Comparison of ENCODE assay signal across 1 cellular context in the genomic region with DNA sequence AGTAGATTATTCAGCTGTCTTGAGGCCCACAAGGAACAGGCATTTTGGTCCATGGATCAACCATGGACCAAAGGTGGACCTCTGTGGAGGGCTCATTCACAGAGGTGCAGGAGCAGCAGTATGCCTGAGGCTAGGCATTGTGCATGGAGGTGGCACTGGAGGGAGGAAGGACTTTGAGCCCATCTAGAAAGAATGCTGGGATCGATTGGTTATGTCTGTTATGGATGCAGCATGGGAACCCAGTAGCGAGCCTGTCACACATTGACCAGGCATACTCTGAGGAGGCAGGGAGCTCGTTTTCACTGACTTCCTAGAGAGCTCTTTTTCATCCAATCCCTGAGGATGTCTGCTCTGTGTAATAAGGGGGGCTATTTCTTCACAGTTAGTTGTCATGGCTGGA.
TF ChIP-seq lines count a peak whose summit lies in the region.

No MANE protein-coding gene starts in this region.

TF ChIP-seq in HCT116, 20 proteins besides CTCF, POLR2A, EP300 and RAD21 (continued from another document):
- TF ChIP-seq, protein P1, sequence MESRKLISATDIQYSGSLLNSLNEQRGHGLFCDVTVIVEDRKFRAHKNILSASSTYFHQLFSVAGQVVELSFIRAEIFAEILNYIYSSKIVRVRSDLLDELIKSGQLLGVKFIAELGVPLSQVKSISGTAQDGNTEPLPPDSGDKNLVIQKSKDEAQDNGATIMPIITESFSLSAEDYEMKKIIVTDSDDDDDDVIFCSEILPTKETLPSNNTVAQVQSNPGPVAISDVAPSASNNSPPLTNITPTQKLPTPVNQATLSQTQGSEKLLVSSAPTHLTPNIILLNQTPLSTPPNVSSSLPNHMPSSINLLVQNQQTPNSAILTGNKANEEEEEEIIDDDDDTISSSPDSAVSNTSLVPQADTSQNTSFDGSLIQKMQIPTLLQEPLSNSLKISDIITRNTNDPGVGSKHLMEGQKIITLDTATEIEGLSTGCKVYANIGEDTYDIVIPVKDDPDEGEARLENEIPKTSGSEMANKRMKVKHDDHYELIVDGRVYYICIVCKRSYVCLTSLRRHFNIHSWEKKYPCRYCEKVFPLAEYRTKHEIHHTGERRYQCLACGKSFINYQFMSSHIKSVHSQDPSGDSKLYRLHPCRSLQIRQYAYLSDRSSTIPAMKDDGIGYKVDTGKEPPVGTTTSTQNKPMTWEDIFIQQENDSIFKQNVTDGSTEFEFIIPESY (IDR thresholded peaks at IDR 0.05; ENCODE audit: extremely low read depth, insufficient replicate concordance, low read length): no peak
- TF ChIP-seq TCF7L2 (IDR thresholded peaks at IDR 0.05; ENCODE audit: borderline replicate concordance, extremely low read depth, insufficient read depth, insufficient read length) (no peak), JUND (IDR thresholded peaks at IDR 0.05) (no peak), EZH2 (IDR thresholded peaks at IDR 0.05) (no peak), SIN3A (IDR thresholded peaks at IDR 0.05; ENCODE audit: low read depth) (no peak), EZH2phosphoT487 (IDR thresholded peaks at IDR 0.05; ENCODE audit: borderline replicate concordance) (no peak), SRF (IDR thresholded peaks at IDR 0.05; ENCODE audit: low read depth) (no peak), EGR1 (IDR thresholded peaks at IDR 0.05; ENCODE audit: low read depth) (no peak)
- TF ChIP-seq, protein P2, sequence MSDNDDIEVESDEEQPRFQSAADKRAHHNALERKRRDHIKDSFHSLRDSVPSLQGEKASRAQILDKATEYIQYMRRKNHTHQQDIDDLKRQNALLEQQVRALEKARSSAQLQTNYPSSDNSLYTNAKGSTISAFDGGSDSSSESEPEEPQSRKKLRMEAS (IDR thresholded peaks at IDR 0.05): no peak
- TF ChIP-seq, protein P3, sequence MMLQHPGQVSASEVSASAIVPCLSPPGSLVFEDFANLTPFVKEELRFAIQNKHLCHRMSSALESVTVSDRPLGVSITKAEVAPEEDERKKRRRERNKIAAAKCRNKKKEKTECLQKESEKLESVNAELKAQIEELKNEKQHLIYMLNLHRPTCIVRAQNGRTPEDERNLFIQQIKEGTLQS (IDR thresholded peaks at IDR 0.05): no peak
